ENCODE assay signal across 16 cellular contexts in the genomic region with DNA sequence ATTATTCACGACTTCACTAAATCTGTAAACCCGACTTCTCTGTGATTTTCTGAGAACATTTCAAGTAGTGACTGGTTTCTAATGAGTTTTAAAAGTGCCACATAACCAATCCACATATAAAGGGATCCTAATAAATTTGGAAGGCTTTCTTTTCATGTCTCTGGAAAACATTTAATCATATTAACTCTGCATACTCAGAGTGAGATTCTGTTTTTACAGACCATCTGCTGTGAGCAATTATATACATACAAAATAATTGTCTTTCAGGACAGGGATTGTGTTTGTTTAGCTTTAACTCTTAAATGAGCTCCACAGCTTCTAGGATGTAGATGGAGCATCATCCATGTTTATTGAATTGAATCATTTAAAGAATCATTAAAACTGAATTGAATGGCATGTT.
DNase-seq lines count a peak whose midpoint lies in the region; ATAC-seq and TF ChIP-seq lines count a peak whose summit lies in the region.
"Had no signal": no experiment of that assay in that cellular context is flagged by ENCODE, and none has a peak within 500 bp of the region (broad histone marks: within the 10 kb centered on the region; RNA-seq: fewer than 3 reads in every experiment).

No MANE protein-coding gene starts in this region.

- H3K4me3 ChIP-seq in HEK293 (ENCODE audit: low read depth, low read length), result no peak overlapping the region
- no peak overlapping the region for H3K4me3 ChIP-seq in foreskin fibroblast (ENCODE audit: low read depth in 1 of 2, low read length in 2 of 2)
- H3K4me3 ChIP-seq: BLaER1, GM12878, GM23248 had no signal

- DNase-seq in NCI-H146 (lab: John Stamatoyannopoulos, UW) (peak; percentile 36), NCI-H146 treated with DMSO at 0.1 percent for 48 hours (lab: John Stamatoyannopoulos, UW; ENCODE audit: unreplicated experiment) (no peak), NCI-H1417 treated with DMSO at 0.1 percent for 48 hours (lab: John Stamatoyannopoulos, UW) (peak; percentile 27), NCI-H82 treated with DMSO at 0.1 percent for 48 hours (lab: John Stamatoyannopoulos, UW; ENCODE audit: unreplicated experiment) (peak; percentile 27), foreskin fibroblast (no peak), T1000 (lab: John Stamatoyannopoulos, UW) (no peak)
- DNase-seq: 8988T; AML-193; CD4-positive, CD25-positive, alpha-beta regulatory T cell; DMS79; GM23248 had no signal

- H3K9me3 ChIP-seq in HEK293 (ENCODE audit: control insufficient read depth, insufficient read depth, low read depth, low read length), result no peaks in the 10 kb centered on the region
- H3K9me3 ChIP-seq: BLaER1 had no signal

- no peak for ATAC-seq in HG02623 (IDR thresholded peaks at IDR 0.05; ENCODE audit: unreplicated experiment)
- ATAC-seq: GM12878, HCT116 had no signal

- TF ChIP-seq CTCF in HEK293 (tag by site-specific recombination; IDR thresholded peaks at IDR 0.05) (no peak), foreskin fibroblast (IDR thresholded peaks at IDR 0.05; ENCODE audit: low read depth, low read length) (no peak)

- peaks cover 0 to 4% of the 10 kb centered on the region in 2 experiments; a peak in 1 of 3 replicates for H3K36me3 ChIP-seq in HEK293 (ENCODE audit: control insufficient read depth in 2 of 2, insufficient read depth in 1 of 2, low read length in 2 of 2)

- H3K27ac ChIP-seq in HEK293 (ENCODE audit: extremely low read depth, low read depth, low read length), result no peak overlapping the region
- H3K27ac ChIP-seq: BLaER1, GM23248 had no signal

- POLR2A ChIA-PET in HEK293 (lab: Yijun Ruan, JAX), result no interaction called here

- no peaks in the 10 kb centered on the region for H3K4me1 ChIP-seq in HEK293 (ENCODE audit: control insufficient read depth, insufficient read depth, low read length)

- CTCF ChIA-PET in HEK293 (lab: Yijun Ruan, JAX), result interaction anchor here (0.9 to 1.1 kb wide), 2 partner anchors 9 to 157 kb away, joined by 3 to 9 read pairs; no protein-coding TSS in a partner anchor

TF ChIP-seq in HEK293, 187 proteins besides CTCF, POLR2A, EP300 and RAD21:
- TF ChIP-seq ZNF366 (tag by site-specific recombination; conservative IDR thresholded peaks at IDR 0.05), result no peak
- TF ChIP-seq, protein P1, sequence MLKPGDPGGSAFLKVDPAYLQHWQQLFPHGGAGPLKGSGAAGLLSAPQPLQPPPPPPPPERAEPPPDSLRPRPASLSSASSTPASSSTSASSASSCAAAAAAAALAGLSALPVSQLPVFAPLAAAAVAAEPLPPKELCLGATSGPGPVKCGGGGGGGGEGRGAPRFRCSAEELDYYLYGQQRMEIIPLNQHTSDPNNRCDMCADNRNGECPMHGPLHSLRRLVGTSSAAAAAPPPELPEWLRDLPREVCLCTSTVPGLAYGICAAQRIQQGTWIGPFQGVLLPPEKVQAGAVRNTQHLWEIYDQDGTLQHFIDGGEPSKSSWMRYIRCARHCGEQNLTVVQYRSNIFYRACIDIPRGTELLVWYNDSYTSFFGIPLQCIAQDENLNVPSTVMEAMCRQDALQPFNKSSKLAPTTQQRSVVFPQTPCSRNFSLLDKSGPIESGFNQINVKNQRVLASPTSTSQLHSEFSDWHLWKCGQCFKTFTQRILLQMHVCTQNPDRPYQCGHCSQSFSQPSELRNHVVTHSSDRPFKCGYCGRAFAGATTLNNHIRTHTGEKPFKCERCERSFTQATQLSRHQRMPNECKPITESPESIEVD (tag by site-specific recombination; IDR thresholded peaks at IDR 0.05), result 0 out of 2 replicates have a peak, but pooled peaks have one; percentile 10

Comparison
In these comparisons a context has a peak if more than half of its experiments do, and no peak if none do; other contexts are left out.
1. DNase-seq: peak in NCI-H146 (single experiment), NCI-H1417 treated with DMSO at 0.1 percent for 48 hours (single experiment) and NCI-H82 treated with DMSO at 0.1 percent for 48 hours (single experiment); none in NCI-H146 treated with DMSO at 0.1 percent for 48 hours (single experiment), foreskin fibroblast (0 of 2) and T1000 (single experiment).